In genomic region chr14:92539419-92539818, GRCh38 we compare ENCODE assay signal across 13 cellular contexts. TPM values are rescaled to one million over a fixed set of nuclear protein-coding genes. Genes with fewer than 3 reads are reported as not detected.
A peak's percentile ranks its signal among the peaks of the same experiment; 100 is the strongest.
DNase-seq lines count a peak whose midpoint lies in the region; ATAC-seq and TF ChIP-seq lines count a peak whose summit lies in the region.
"Had no signal": no experiment of that assay in that cellular context is flagged by ENCODE, and none has a peak within 500 bp of the region (broad histone marks: within the 10 kb centered on the region; RNA-seq: fewer than 3 reads in every experiment).

No MANE protein-coding gene starts in this region.

- H3K27me3 Mint-ChIP-seq in stimulated activated naive CD8-positive, alpha-beta T cell treated with anti-CD3 and anti-CD28 coated beads, Interleukin-15, Interleukin-2, amounts not matched to agents 100 ng/mL and 50 ng/mL, for 24 hours: no peaks in the 10 kb centered on the region

- H3K36me3 Mint-ChIP-seq in stimulated activated naive CD8-positive, alpha-beta T cell treated with anti-CD3 and anti-CD28 coated beads, Interleukin-15, Interleukin-2, amounts not matched to agents 100 ng/mL and 50 ng/mL, for 24 hours (ENCODE audit: low read depth): peaks cover 9% of the 10 kb centered on the region

- H3K27ac ChIP-seq in hepatocyte: peak overlapping the region; percentile 73
- peak overlapping the region; percentile 73 for H3K27ac ChIP-seq in psoas muscle

- H3K79me2 ChIP-seq in hepatocyte: peaks cover 13% of the 10 kb centered on the region

- H3K27ac Mint-ChIP-seq in stimulated activated naive CD8-positive, alpha-beta T cell treated with anti-CD3 and anti-CD28 coated beads, Interleukin-15, Interleukin-2, amounts not matched to agents 100 ng/mL and 50 ng/mL, for 24 hours: peak overlapping the region; percentile 76

- H3K36me3 ChIP-seq in hepatocyte (replicated peaks; ENCODE audit: insufficient read depth, low read depth) (no peaks in the 10 kb centered on the region), psoas muscle (ENCODE audit: insufficient read depth in 1 of 2, low read depth in 1 of 2) (no peaks in the 10 kb centered on the region)
- H3K36me3 ChIP-seq: BE2C had no signal

- no peaks in the 10 kb centered on the region for H3K9me3 Mint-ChIP-seq in stimulated activated naive CD8-positive, alpha-beta T cell treated with anti-CD3 and anti-CD28 coated beads, Interleukin-15, Interleukin-2, amounts not matched to agents 100 ng/mL and 50 ng/mL, for 24 hours

- no peaks in the 10 kb centered on the region for H3K9me2 ChIP-seq in hepatocyte (replicated peaks; ENCODE audit: insufficient read depth)

- no peak for TF ChIP-seq CTCF in hepatocyte (IDR thresholded peaks at IDR 0.05; ENCODE audit: poor library complexity)
- no peak for TF ChIP-seq CTCF in psoas muscle (IDR thresholded peaks at IDR 0.05)

- H3K4me3 Mint-ChIP-seq in stimulated activated naive CD8-positive, alpha-beta T cell treated with anti-CD3 and anti-CD28 coated beads, Interleukin-15, Interleukin-2, amounts not matched to agents 100 ng/mL and 50 ng/mL, for 24 hours: peak overlapping the region; percentile 42

- intact Hi-C loops in psoas muscle (cut with DNase I): no loop called here

- peaks cover 90% of the 10 kb centered on the region for H3K4me1 Mint-ChIP-seq in stimulated activated naive CD8-positive, alpha-beta T cell treated with anti-CD3 and anti-CD28 coated beads, Interleukin-15, Interleukin-2, amounts not matched to agents 100 ng/mL and 50 ng/mL, for 24 hours (ENCODE audit: low read depth)

- no peak overlapping the region for H3K4me3 ChIP-seq in hepatocyte
- no peak overlapping the region for H3K4me3 ChIP-seq in psoas muscle

- H3K27me3 ChIP-seq in hepatocyte (no peaks in the 10 kb centered on the region), psoas muscle (ENCODE audit: insufficient read depth in 3 of 3, low read length in 2 of 3) (no peaks in the 10 kb centered on the region)

- no peaks in the 10 kb centered on the region for H4K20me1 ChIP-seq in hepatocyte (ENCODE audit: insufficient read depth, poor library complexity, severe bottlenecking)

- H3K4me1 ChIP-seq in hepatocyte (ENCODE audit: insufficient read depth) (peaks cover 23% of the 10 kb centered on the region), psoas muscle (peaks cover 8% of the 10 kb centered on the region)
- H3K4me1 ChIP-seq: BE2C had no signal

- H3K9me3 ChIP-seq in hepatocyte (ENCODE audit: low read depth) (no peaks in the 10 kb centered on the region), psoas muscle (no peaks in the 10 kb centered on the region)
- H3K9me3 ChIP-seq: BE2C had no signal

- no peak overlapping the region for H3K4me2 ChIP-seq in hepatocyte

- no peak for DNase-seq in stimulated activated naive CD8-positive, alpha-beta T cell treated with anti-CD3 and anti-CD28 coated beads, Interleukin-15, Interleukin-2, amounts not matched to agents 100 U/mL and 50 U/mL, for 24 hours
- DNase-seq in hepatocyte (ENCODE audit: low spot score) (no peak), psoas muscle (no peak), NCI-H69 (lab: John Stamatoyannopoulos, UW) (no peak), NCI-H2171 (lab: John Stamatoyannopoulos, UW) (no peak)
- DNase-seq: BE2C, islet precursor cell, KG1, NCI-H2107, OCI-M1 had no signal

- H2AFZ ChIP-seq in hepatocyte: no peak overlapping the region

- no peak for ATAC-seq in stimulated activated naive CD8-positive, alpha-beta T cell treated with anti-CD3 and anti-CD28 coated beads, Interleukin-15, Interleukin-2, amounts not matched to agents 100 U/mL and 50 U/mL, for 24 hours
- ATAC-seq in psoas muscle: no peak
- ATAC-seq in HG02571 (IDR thresholded peaks at IDR 0.05; ENCODE audit: unreplicated experiment): no peak
- ATAC-seq in GM21515 (IDR thresholded peaks at IDR 0.05; ENCODE audit: unreplicated experiment): no peak

- 90% methylated on average over 3 of the region's 3 CpGs for WGBS in hepatocyte (ENCODE audit: low lambda C conversion rate, missing lambda C conversion rate)
- WGBS in psoas muscle, 3 donors: 75 to 91% (median 82%) methylated on average over 3 of the region's 3 CpGs

RNA-seq across cellular contexts. Expression of gene RIN3, which starts 25.8 kb away (rescaled TPM):
- 4.2 and 4.7 TPM in 2 replicates for total RNA-seq in hepatocyte
- 8.6 and 11.8 TPM in 2 replicates for polyA plus RNA-seq in hepatocyte
- 1 to 10 TPM; 3.8 to 8.7 (median 5.1) TPM for total RNA-seq in psoas muscle
- 1 to 10 TPM; 1.2 to 2.9 (median 1.5) TPM for polyA plus RNA-seq in psoas muscle
